ENCODE assay signal across 5 cellular contexts in genomic region chr12:47053991-47054390, GRCh38.
"Had no signal": no experiment of that assay in that cellular context is flagged by ENCODE, and none has a peak within 500 bp of the region (broad histone marks: within the 10 kb centered on the region; RNA-seq: fewer than 3 reads in every experiment).

No MANE protein-coding gene starts in this region.

- DNase-seq: IMR-90 had no signal

- H3K36me3 Mint-ChIP-seq: IgD-negative memory B cell had no signal

- H3K27ac Mint-ChIP-seq: IgD-negative memory B cell had no signal

- ATAC-seq: HepG2, K562 had no signal

- H3K4me3 ChIP-seq: K562 had no signal

- H3K27ac ChIP-seq: HL-60 had no signal

- H3K4me1 Mint-ChIP-seq: IgD-negative memory B cell had no signal

- H3K4me3 Mint-ChIP-seq: IgD-negative memory B cell had no signal
